Comparison of ENCODE assay signal across 16 cellular contexts in the genomic region with DNA sequence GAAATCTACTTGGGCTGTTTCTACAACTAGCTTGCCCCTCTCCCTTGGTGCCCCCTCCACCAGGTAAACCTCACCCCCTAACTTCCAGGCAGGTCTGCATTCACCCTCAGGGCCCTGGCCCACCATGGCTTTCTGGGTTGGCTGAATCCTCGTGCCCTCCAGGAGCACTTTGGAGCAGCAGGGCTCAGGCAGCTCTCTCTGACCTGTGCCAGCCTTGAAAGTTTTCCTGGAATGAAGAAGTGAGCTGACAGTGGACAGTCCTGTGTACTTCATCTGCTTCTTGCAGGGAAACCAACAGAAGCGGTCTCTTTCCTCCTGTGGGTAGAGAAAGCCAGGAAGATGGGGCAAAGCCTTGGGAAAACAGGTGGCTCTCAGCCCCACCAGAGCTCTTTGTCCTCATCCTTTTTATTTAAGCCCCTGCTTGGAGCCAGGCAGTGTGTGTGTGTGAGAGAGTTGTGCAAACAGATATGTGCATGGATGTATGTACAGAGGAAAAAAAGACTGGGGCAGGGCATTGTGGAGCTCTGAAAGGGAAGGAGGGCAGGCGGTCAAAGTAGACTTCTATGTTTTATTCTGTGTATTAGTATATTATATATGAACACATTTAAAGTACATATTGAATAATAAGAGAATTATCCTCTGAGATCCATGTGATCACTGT.
DNase-seq lines count a peak whose midpoint lies in the region; ATAC-seq and TF ChIP-seq lines count a peak whose summit lies in the region.
"Had no signal": no experiment of that assay in that cellular context is flagged by ENCODE, and none has a peak within 500 bp of the region (broad histone marks: within the 10 kb centered on the region; RNA-seq: fewer than 3 reads in every experiment).

No MANE protein-coding gene starts in this region.

- peaks cover 58% of the 10 kb centered on the region for H3K4me1 Mint-ChIP-seq in neural progenitor cell
- H3K4me1 Mint-ChIP-seq in activated T-cell treated with anti-CD3 and anti-CD28 coated beads, Interleukin-2, amount 50 U/mL, for 4 hours (ENCODE audit: low read depth), result peaks cover 12% of the 10 kb centered on the region

- WGBS in IMR-90 (ENCODE audit: extremely low coverage in 2 of 2, insufficient read length in 1 of 2), 2 experiments, result no CpG with 5 or more reads among the region's 3 CpGs

- H3K9me3 Mint-ChIP-seq in neural progenitor cell, result no peaks in the 10 kb centered on the region
- H3K9me3 Mint-ChIP-seq in activated T-cell treated with anti-CD3 and anti-CD28 coated beads, Interleukin-2, amount 50 U/mL, for 4 hours, result no peaks in the 10 kb centered on the region
- H3K9me3 Mint-ChIP-seq: activated CD4-positive, alpha-beta T cell treated with anti-CD3 and anti-CD28 coated beads, Interleukin-2, amount 10 ng/mL, durations not matched to agents 7 days and 5 days had no signal

- H3K27ac ChIP-seq in IMR-90 (ENCODE audit: insufficient read depth, low read length) (no peak overlapping the region), VCaP (peak overlapping the region; percentile 68), neural progenitor cell (no peak overlapping the region)
- H3K27ac ChIP-seq: gastrocnemius medialis, neutrophil, testis had no signal

- peak overlapping the region; percentile 86; the same call in 1 of the 2 replicates for H2AK5ac ChIP-seq in IMR-90 (ENCODE audit: low read depth, low read length)

- no peaks in the 10 kb centered on the region for H4K20me1 ChIP-seq in IMR-90 (ENCODE audit: insufficient read depth, low read length)
- no peaks in the 10 kb centered on the region for H4K20me1 ChIP-seq in neural progenitor cell (ENCODE audit: low read depth)

- H3K27me3 ChIP-seq in IMR-90 (ENCODE audit: control insufficient read depth, insufficient read depth, low read length) (no peaks in the 10 kb centered on the region), neural progenitor cell (no peaks in the 10 kb centered on the region)
- H3K27me3 ChIP-seq: gastrocnemius medialis, testis had no signal

- no peak overlapping the region for H3K56ac ChIP-seq in IMR-90 (ENCODE audit: extremely low read depth, insufficient read depth, low read length)

- H3K4me2 ChIP-seq in IMR-90 (ENCODE audit: low read depth, low read length) (no peak overlapping the region), neural progenitor cell (no peak overlapping the region)

- H3K79me2 ChIP-seq in neural progenitor cell (ENCODE audit: low read depth), result no peaks in the 10 kb centered on the region

- H4K5ac ChIP-seq in IMR-90 (ENCODE audit: low read depth, low read length), result peak overlapping the region; percentile 47; the same call in 1 of the 2 replicates

- H3K18ac ChIP-seq in IMR-90 (ENCODE audit: low read depth, low read length), result no peak overlapping the region

- dilution Hi-C loops in IMR-90 (cut with HindIII; ENCODE audit: low sequenced_read_pairs, unreplicated experiment), result no loop called here

- no peak for ATAC-seq in IMR-90 (ENCODE audit: low read depth)
- ATAC-seq in activated T-cell treated with anti-CD3 and anti-CD28 coated beads, Interleukin-2, amount 50 U/mL, for 4 hours, result no peak
- ATAC-seq: gastrocnemius medialis had no signal

- H2BK120ac ChIP-seq in IMR-90 (ENCODE audit: low read depth, low read length), result peak overlapping the region; percentile 75

- H3K9me3 ChIP-seq in IMR-90 (ENCODE audit: control insufficient read depth, insufficient read depth, low read length) (no peaks in the 10 kb centered on the region), neural progenitor cell (ENCODE audit: low read depth) (no peaks in the 10 kb centered on the region)
- H3K9me3 ChIP-seq: gastrocnemius medialis, neutrophil, testis had no signal

- H3K36me3 Mint-ChIP-seq in neural progenitor cell, result no peaks in the 10 kb centered on the region
- no peaks in the 10 kb centered on the region for H3K36me3 Mint-ChIP-seq in activated T-cell treated with anti-CD3 and anti-CD28 coated beads, Interleukin-2, amount 50 U/mL, for 4 hours (ENCODE audit: insufficient read depth)

- in situ Hi-C loops in IMR-90 (cut with MboI; ENCODE audit: low sequenced_read_pairs), result no loop called here

- H2BK5ac ChIP-seq in IMR-90 (ENCODE audit: low read depth, low read length, poor library complexity, severe bottlenecking), result no peak overlapping the region

- H3F3A ChIP-seq in neural progenitor cell (ENCODE audit: low read depth), result no peaks in the 10 kb centered on the region

- no peak for TF ChIP-seq POLR2A in IMR-90 (IDR thresholded peaks at IDR 0.05; ENCODE audit: low read depth, low read length)

- peaks cover 17% of the 10 kb centered on the region for H3K9me1 ChIP-seq in IMR-90 (ENCODE audit: insufficient read depth, low read length)

- peak overlapping the region; percentile 48; the same call in 2 of the 3 replicates for H2BK15ac ChIP-seq in IMR-90 (ENCODE audit: low read depth, low read length)

- H3K27ac Mint-ChIP-seq in neural progenitor cell, result peak overlapping the region; percentile 46
- H3K27ac Mint-ChIP-seq: activated CD4-positive, alpha-beta T cell treated with anti-CD3 and anti-CD28 coated beads, Interleukin-2, amount 10 ng/mL, durations not matched to agents 7 days and 5 days had no signal

- H3K4me1 ChIP-seq in IMR-90 (ENCODE audit: control insufficient read depth, insufficient read depth, low read length) (peaks cover 24% of the 10 kb centered on the region), neural progenitor cell (peaks cover 37% of the 10 kb centered on the region)
- H3K4me1 ChIP-seq: testis had no signal

- H3K9ac ChIP-seq in IMR-90 (ENCODE audit: low read depth, low read length), result no peak overlapping the region
- no peak overlapping the region for H3K9ac ChIP-seq in neural progenitor cell

- H3K4me3 Mint-ChIP-seq in neural progenitor cell, result no peak overlapping the region
- H3K4me3 Mint-ChIP-seq in activated T-cell treated with anti-CD3 and anti-CD28 coated beads, Interleukin-2, amount 50 U/mL, for 4 hours, result no peak overlapping the region
- H3K4me3 Mint-ChIP-seq: activated CD4-positive, alpha-beta T cell treated with anti-CD3 and anti-CD28 coated beads, Interleukin-2, amount 10 ng/mL, durations not matched to agents 7 days and 5 days had no signal

- peak; percentile 10 for DNase-seq in CD1c-positive myeloid dendritic cell (ENCODE audit: extremely low spot score)
- DNase-seq in IMR-90, result no peak
- no peak for DNase-seq in neural progenitor cell (ENCODE audit: low spot score)
- no peak for DNase-seq in activated T-cell treated with anti-CD3 and anti-CD28 coated beads, Interleukin-2, amount 50 U/mL, for 4 hours
- no peak for DNase-seq in stimulated activated CD4-positive, alpha-beta T cell treated with anti-CD3 and anti-CD28 coated beads, Interleukin-2, amount 100 ng/mL, for 24 hours
- DNase-seq in NCI-H1436 treated with DMSO at 0.1 percent for 48 hours (lab: John Stamatoyannopoulos, UW), result no peak
- no peak for DNase-seq in NCI-H510A (lab: John Stamatoyannopoulos, UW)
- DNase-seq: activated CD4-positive, alpha-beta T cell treated with anti-CD3 and anti-CD28 coated beads, Interleukin-2, amount 10 ng/mL, durations not matched to agents 7 days and 5 days; activated CD8-positive, alpha-beta memory T cell treated with anti-CD3 and anti-CD28 coated beads, Interleukin-2, amount 50 U/mL, for 48 hours; gastrocnemius medialis; kidney glomerular epithelial cell; NCI-H1105; RPMI8226; testis had no signal

- peak overlapping the region; percentile 89 for H3K4ac ChIP-seq in IMR-90 (ENCODE audit: low read depth, low read length)

- no peak for TF ChIP-seq CTCF in IMR-90 (conservative IDR thresholded peaks at IDR 0.05; ENCODE audit: low read depth, low read length)
- no peak for TF ChIP-seq CTCF in VCaP (conservative IDR thresholded peaks at IDR 0.05)
- TF ChIP-seq CTCF in neural progenitor cell (IDR thresholded peaks at IDR 0.05), result no peak

- no peaks in the 10 kb centered on the region for H3K36me3 ChIP-seq in IMR-90 (ENCODE audit: control insufficient read depth, insufficient read depth, low read length)
- no peaks in the 10 kb centered on the region for H3K36me3 ChIP-seq in neural progenitor cell
- H3K36me3 ChIP-seq: gastrocnemius medialis, neutrophil had no signal

- TF ChIP-seq RAD21 in IMR-90 (IDR thresholded peaks at IDR 0.05; ENCODE audit: low read length), result no peak

- intact Hi-C loops in IMR-90 (cut with micrococcal nuclease), result no loop called here

- H2BK20ac ChIP-seq in IMR-90 (ENCODE audit: low read depth, low read length), result peak overlapping the region; percentile 33

- H4K8ac ChIP-seq in IMR-90 (ENCODE audit: low read depth in 2 of 2, low read length in 2 of 2), result peak overlapping the region; percentile 52 to 53; a peak in 3 of 4 replicates

- CTCF ChIA-PET in IMR-90 (lab: Yijun Ruan, JAX), result interaction anchor here (0.6 kb wide), 1 partner anchor 49 kb away, joined by 5 read pairs; no protein-coding TSS in a partner anchor

- peak overlapping the region; percentile 92; the same call in 1 of the 2 replicates for H3K14ac ChIP-seq in IMR-90 (replicated peaks; ENCODE audit: low read depth, low read length)

- H2AFZ ChIP-seq in IMR-90 (replicated peaks; ENCODE audit: low read length, poor library complexity), result peak overlapping the region; percentile 79
- H2AFZ ChIP-seq in neural progenitor cell (replicated peaks), result peak overlapping the region; percentile 55

- H3K23ac ChIP-seq in IMR-90 (ENCODE audit: low read depth, low read length), result no peak overlapping the region

- POLR2A ChIA-PET in IMR-90 (lab: Charles Lee; ENCODE audit: unreplicated experiment), result no interaction called here

- BruUV-seq in IMR-90 (replicated peaks; lab: Mats Ljungman, UMichigan), result no TSS peak

- peaks cover 2% of the 10 kb centered on the region for H3K27me3 Mint-ChIP-seq in neural progenitor cell (ENCODE audit: insufficient read depth, low read depth)
- H3K27me3 Mint-ChIP-seq in activated T-cell treated with anti-CD3 and anti-CD28 coated beads, Interleukin-2, amount 50 U/mL, for 4 hours (ENCODE audit: low read depth), result no peaks in the 10 kb centered on the region

- H3K4me3 ChIP-seq in IMR-90 (ENCODE audit: insufficient read depth, low read depth, low read length), result no peak overlapping the region
- H3K4me3 ChIP-seq in neural progenitor cell, result no peak overlapping the region
- H3K4me3 ChIP-seq: gastrocnemius medialis, testis had no signal

- no peak overlapping the region for H4K91ac ChIP-seq in IMR-90 (ENCODE audit: insufficient read depth, low read depth, low read length)

- H2AK9ac ChIP-seq in IMR-90 (replicated peaks; ENCODE audit: low read depth, low read length, poor library complexity), result peak overlapping the region; percentile 76

- peaks cover 2 to 14% of the 10 kb centered on the region in 2 experiments; a peak in 2 of 4 replicates for H3K79me1 ChIP-seq in IMR-90 (ENCODE audit: low read depth in 1 of 2, low read length in 2 of 2)

TF ChIP-seq in IMR-90, 13 proteins besides CTCF, POLR2A, EP300 and RAD21 (continues in another document):
- TF ChIP-seq NFE2L2 (IDR thresholded peaks at IDR 0.05; ENCODE audit: low read depth, low read length) (no peak), FOS (IDR thresholded peaks at IDR 0.05; ENCODE audit: low read depth, low read length) (no peak), MAFK (IDR thresholded peaks at IDR 0.05; ENCODE audit: low read depth, low read length) (no peak)
